16 cellular contexts compared by ENCODE assay signal in the genomic region with DNA sequence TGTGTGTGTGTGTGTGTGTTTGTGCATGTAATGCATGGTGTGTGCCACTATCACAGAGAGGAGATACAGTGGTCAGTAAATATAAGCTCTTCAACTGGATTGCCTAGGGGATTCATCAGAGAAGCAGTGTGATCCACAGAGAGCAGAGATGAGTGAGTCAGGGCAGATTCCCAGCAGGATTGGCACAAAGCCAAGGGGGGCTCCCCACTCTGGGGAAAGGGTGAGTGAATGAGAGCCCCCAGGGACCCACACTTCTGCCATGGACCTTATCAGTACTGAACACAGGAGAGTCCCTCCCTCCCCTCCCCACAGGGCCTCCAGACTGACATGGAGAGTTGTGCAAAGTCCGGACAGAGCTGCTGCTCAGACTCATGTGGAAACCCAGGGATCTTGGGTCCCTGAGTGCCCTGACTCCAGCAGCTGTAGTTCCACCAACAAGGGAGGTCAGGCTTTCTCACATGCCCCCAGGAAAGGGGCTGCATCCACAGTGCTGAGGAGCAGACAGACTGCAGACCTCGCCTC.
A peak's percentile ranks its signal among the peaks of the same experiment; 100 is the strongest.
DNase-seq lines count a peak whose midpoint lies in the region; ATAC-seq, FAIRE-seq and TF ChIP-seq lines count a peak whose summit lies in the region.
"Had no signal": no experiment of that assay in that cellular context is flagged by ENCODE, and none has a peak within 500 bp of the region (broad histone marks: within the 10 kb centered on the region; RNA-seq: fewer than 3 reads in every experiment).

No MANE protein-coding gene starts in this region.

- peak; percentile 45 for ATAC-seq in stimulated activated effector memory CD8-positive, alpha-beta T cell treated with anti-CD3 and anti-CD28 coated beads, Interleukin-12 subunit alpha, Interleukin-12 subunit beta, amount 100 ng/mL, for 72 hours
- ATAC-seq: GM12878 had no signal

- no peaks in the 10 kb centered on the region for H3K27me3 Mint-ChIP-seq in CD8-positive, alpha-beta memory T cell
- H3K27me3 Mint-ChIP-seq: CD4-positive, CD25-positive, alpha-beta regulatory T cell; IgD-negative memory B cell had no signal

- peaks cover 6% of the 10 kb centered on the region for H3K9me3 Mint-ChIP-seq in stimulated activated effector memory CD8-positive, alpha-beta T cell treated with anti-CD3 and anti-CD28 coated beads, Interleukin-12 subunit alpha, Interleukin-12 subunit beta, amount 100 ng/mL, for 72 hours
- peaks cover 0 to 24% (median 8%) of the 10 kb centered on the region in 5 donors for H3K9me3 Mint-ChIP-seq in CD8-positive, alpha-beta memory T cell

- POLR2A ChIA-PET in CD8-positive, alpha-beta memory T cell (lab: Charles Lee) = no interaction called here

- no peak for TF ChIP-seq POLR2A in GM12891 (IDR thresholded peaks at IDR 0.05; ENCODE audit: low read depth, low read length)

- no peaks in the 10 kb centered on the region for H3K27me3 ChIP-seq in bronchial epithelial cell (ENCODE audit: control insufficient read depth, insufficient read depth, low read length)
- H3K27me3 ChIP-seq in CD8-positive, alpha-beta memory T cell (ENCODE audit: insufficient read depth, low read length, poor library complexity, severe bottlenecking) = no peaks in the 10 kb centered on the region
- H3K27me3 ChIP-seq: BLaER1 treated with 17β-estradiol and CSF1 and Interleukin-3, amounts not matched to agents 10 nM and 100 nM had no signal

- no peak overlapping the region for H3K27ac ChIP-seq in CD8-positive, alpha-beta memory T cell (ENCODE audit: low read depth, low read length)
- H3K27ac ChIP-seq: 22Rv1; BLaER1 treated with 17β-estradiol and CSF1 and Interleukin-3, amounts not matched to agents 10 nM and 100 nM had no signal

- no peak overlapping the region for H3K4me3 Mint-ChIP-seq in stimulated activated effector memory CD8-positive, alpha-beta T cell treated with anti-CD3 and anti-CD28 coated beads, Interleukin-12 subunit alpha, Interleukin-12 subunit beta, amount 100 ng/mL, for 72 hours
- H3K4me3 Mint-ChIP-seq in CD8-positive, alpha-beta memory T cell = no peak overlapping the region
- H3K4me3 Mint-ChIP-seq: CD4-positive, CD25-positive, alpha-beta regulatory T cell; H9; IgD-negative memory B cell had no signal

- no peaks in the 10 kb centered on the region for H3K9me3 ChIP-seq in CD8-positive, alpha-beta memory T cell (ENCODE audit: low read length)

- FAIRE-seq in bronchial epithelial cell (lab: Jason Lieb, UNC) (peak; percentile 28), GM12891 (lab: Jason Lieb, UNC) (no peak)
- FAIRE-seq: GM12878 had no signal

- no peaks in the 10 kb centered on the region for H3K36me3 ChIP-seq in bronchial epithelial cell (ENCODE audit: control insufficient read depth, insufficient read depth, low read length)
- no peaks in the 10 kb centered on the region for H3K36me3 ChIP-seq in CD8-positive, alpha-beta memory T cell (ENCODE audit: insufficient read depth, low read length)
- H3K36me3 ChIP-seq: BLaER1 treated with 17β-estradiol and CSF1 and Interleukin-3, amounts not matched to agents 10 nM and 100 nM had no signal

- no peak for TF ChIP-seq CTCF in bronchial epithelial cell (IDR thresholded peaks at IDR 0.05; ENCODE audit: insufficient read depth, low read length, severe bottlenecking)

- DNase-seq in NCI-H2171 treated with DMSO at 0.1 percent for 48 hours (lab: John Stamatoyannopoulos, UW) (peak; percentile 8), NCI-H2171 (lab: John Stamatoyannopoulos, UW) (no peak), bronchial epithelial cell (ENCODE audit: low read depth) (no peak), inferior parietal cortex (ENCODE audit: extremely low spot score) (no peak), GM12891 (ENCODE audit: insufficient read length, low spot score) (no peak)
- DNase-seq in stimulated activated effector memory CD8-positive, alpha-beta T cell treated with anti-CD3 and anti-CD28 coated beads, Interleukin-12 subunit alpha, Interleukin-12 subunit beta, amount 100 ng/mL, for 72 hours (ENCODE audit: low spot score in 2 of 2) = no peak
- DNase-seq in CD8-positive, alpha-beta memory T cell = no peak
- DNase-seq: Calu3; CD4-positive, CD25-positive, alpha-beta regulatory T cell; DMS79; GOT3; H9 had no signal

- H3K4me3 ChIP-seq in bronchial epithelial cell (ENCODE audit: low read depth, low read length) = no peak overlapping the region
- no peak overlapping the region for H3K4me3 ChIP-seq in CD8-positive, alpha-beta memory T cell (ENCODE audit: low read length)
- H3K4me3 ChIP-seq: BLaER1 treated with 17β-estradiol and CSF1 and Interleukin-3, amounts not matched to agents 10 nM and 100 nM; GM12878 had no signal

- no peaks in the 10 kb centered on the region for H3K4me1 Mint-ChIP-seq in stimulated activated effector memory CD8-positive, alpha-beta T cell treated with anti-CD3 and anti-CD28 coated beads, Interleukin-12 subunit alpha, Interleukin-12 subunit beta, amount 100 ng/mL, for 72 hours
- H3K4me1 Mint-ChIP-seq in CD8-positive, alpha-beta memory T cell = no peaks in the 10 kb centered on the region
- H3K4me1 Mint-ChIP-seq: CD4-positive, CD25-positive, alpha-beta regulatory T cell; H9; IgD-negative memory B cell had no signal

- no peaks in the 10 kb centered on the region for H3K4me1 ChIP-seq in CD8-positive, alpha-beta memory T cell (ENCODE audit: insufficient read depth, low read length)
- H3K4me1 ChIP-seq: BLaER1 treated with 17β-estradiol and CSF1 and Interleukin-3, amounts not matched to agents 10 nM and 100 nM had no signal

- no peak overlapping the region for H3K27ac Mint-ChIP-seq in stimulated activated effector memory CD8-positive, alpha-beta T cell treated with anti-CD3 and anti-CD28 coated beads, Interleukin-12 subunit alpha, Interleukin-12 subunit beta, amount 100 ng/mL, for 72 hours
- no peak overlapping the region for H3K27ac Mint-ChIP-seq in CD8-positive, alpha-beta memory T cell
- H3K27ac Mint-ChIP-seq: CD4-positive, CD25-positive, alpha-beta regulatory T cell; IgD-negative memory B cell had no signal

- no peaks in the 10 kb centered on the region for H3K36me3 Mint-ChIP-seq in stimulated activated effector memory CD8-positive, alpha-beta T cell treated with anti-CD3 and anti-CD28 coated beads, Interleukin-12 subunit alpha, Interleukin-12 subunit beta, amount 100 ng/mL, for 72 hours
- H3K36me3 Mint-ChIP-seq in CD8-positive, alpha-beta memory T cell = no peaks in the 10 kb centered on the region
- H3K36me3 Mint-ChIP-seq: CD4-positive, CD25-positive, alpha-beta regulatory T cell; IgD-negative memory B cell had no signal

- CTCF ChIA-PET in CD8-positive, alpha-beta memory T cell (lab: Charles Lee) = no interaction called here

TF ChIP-seq in GM12891, 5 proteins besides CTCF, POLR2A, EP300 and RAD21:
- TF ChIP-seq PAX5 (IDR thresholded peaks at IDR 0.05; ENCODE audit: insufficient read depth, low read length, severe bottlenecking) (no peak), TAF1 (IDR thresholded peaks at IDR 0.05; ENCODE audit: low read depth, low read length) (no peak), SPI1 (IDR thresholded peaks at IDR 0.05; ENCODE audit: low read depth, low read length) (no peak)
TF ChIP-seq in GM12891: peak in this region for 0.
